29 cellular contexts compared by ENCODE assay signal in the genomic region with DNA sequence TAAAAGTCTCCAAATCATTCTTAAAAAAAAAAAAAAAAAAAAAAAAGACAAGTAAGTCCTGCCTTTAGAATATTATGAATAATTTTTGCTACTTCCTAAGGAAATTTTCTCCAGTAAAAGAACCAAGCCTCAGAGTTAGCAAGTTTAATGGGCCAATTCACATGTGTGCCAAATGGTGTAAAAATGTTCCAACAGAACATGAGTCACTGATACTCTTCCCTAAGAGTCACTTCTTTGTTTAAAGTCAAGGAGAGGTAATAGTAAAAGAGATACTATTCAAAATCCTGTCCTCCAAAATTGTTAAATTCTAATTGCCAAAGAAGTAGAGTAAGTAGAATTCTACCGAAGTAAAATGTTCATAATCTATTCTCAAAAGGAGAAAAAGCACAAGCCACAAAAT. TPM values are rescaled to one million over a fixed set of nuclear protein-coding genes. Genes with fewer than 3 reads are reported as not detected.
DNase-seq lines count a peak whose midpoint lies in the region; TF ChIP-seq lines count a peak whose summit lies in the region.
"Had no signal": no experiment of that assay in that cellular context is flagged by ENCODE, and none has a peak within 500 bp of the region (broad histone marks: within the 10 kb centered on the region; RNA-seq: fewer than 3 reads in every experiment).

No MANE protein-coding gene starts in this region.

- in situ Hi-C loops in astrocyte of the spinal cord (cut with HindIII; ENCODE audit: low sequenced_read_pairs) = no loop called here

- DNase-seq in AG09309 (ENCODE audit: low read depth) (peak; percentile 13), GM04504 (ENCODE audit: low read depth) (peak; percentile 18), astrocyte of the spinal cord (ENCODE audit: low read depth, low spot score) (peak; percentile 44), iris pigment epithelial cell (ENCODE audit: low read depth) (peak; percentile 49), HT-29 (ENCODE audit: low spot score) (no peak), T-helper 2 cell (no peak), hippocampal formation (lab: John Stamatoyannopoulos, UW) (no peak), NCI-H1417 treated with DMSO at 0.1 percent for 48 hours (lab: John Stamatoyannopoulos, UW) (no peak)
- DNase-seq: activated CD4-positive, alpha-beta T cell treated with anti-CD3 and anti-CD28 coated beads for 36 hours; activated CD8-positive, alpha-beta memory T cell treated with anti-CD3 and anti-CD28 coated beads for 24 hours; activated effector memory CD4-positive, alpha-beta T cell treated with anti-CD3 and anti-CD28 coated beads, Interleukin-2, amount 50 U/mL, for 16 hours; activated naive CD8-positive, alpha-beta T cell treated with anti-CD3 and anti-CD28 coated beads, Interleukin-2, amount 10 ng/mL, durations not matched to agents 7 days and 5 days; body of pancreas; COR-L47; DMS79; gastrocnemius medialis; immature natural killer cell; NCI-H1436; NCI-H345; NCI-H774; nucleus accumbens; spleen; stimulated activated CD4-positive, alpha-beta T cell treated with anti-CD3 and anti-CD28 coated beads, Interleukin-2, amount 100 ng/mL, for 48 hours; upper lobe of right lung had no signal

- TF ChIP-seq CTCF in AG09309 (IDR thresholded peaks at IDR 0.05; ENCODE audit: control insufficient read depth, insufficient read depth, low read depth, low read length, missing control alignments) (no peak), astrocyte of the spinal cord (IDR thresholded peaks at IDR 0.05; ENCODE audit: low read depth, low read length) (no peak)

- H3K4me3 ChIP-seq in AG09309 (ENCODE audit: control insufficient read depth, low read depth, low read length) = no peak overlapping the region
- no peak overlapping the region for H3K4me3 ChIP-seq in astrocyte of the spinal cord (ENCODE audit: low read depth, low read length)
- H3K4me3 ChIP-seq: BLaER1, body of pancreas, gastrocnemius medialis, GM12878, hepatocyte, spleen, upper lobe of right lung had no signal

RNA-seq across cellular contexts. Expression of gene CPA3, which starts 17.7 kb away (rescaled TPM):
- total RNA-seq in HT-29 (2014; rRNA removed; shearing (Covaris generic)) = not detected in 2 replicates
- total RNA-seq: A673; activated CD4-positive, alpha-beta T cell treated with anti-CD3 and anti-CD28 coated beads for 36 hours; activated naive CD8-positive, alpha-beta T cell treated with anti-CD3 and anti-CD28 coated beads, Interleukin-2, amount 10 ng/mL, durations not matched to agents 7 days and 5 days; chondrocyte; GM12878 had no signal

RNA-seq across cellular contexts. Expression of gene CPB1, which starts 19.7 kb away (rescaled TPM):
- total RNA-seq in HT-29 (2014; rRNA removed; shearing (Covaris generic)) = not detected in 2 replicates
- total RNA-seq: A673; activated CD4-positive, alpha-beta T cell treated with anti-CD3 and anti-CD28 coated beads for 36 hours; activated naive CD8-positive, alpha-beta T cell treated with anti-CD3 and anti-CD28 coated beads, Interleukin-2, amount 10 ng/mL, durations not matched to agents 7 days and 5 days; chondrocyte; hepatocyte had no signal

Comparison
In these comparisons a context has a peak if more than half of its experiments do, and no peak if none do; other contexts are left out.
1. DNase-seq: peak in AG09309 (single experiment), GM04504 (single experiment), astrocyte of the spinal cord (single experiment) and iris pigment epithelial cell (single experiment); none in HT-29 (single experiment), T-helper 2 cell (0 of 5), hippocampal formation (0 of 2) and NCI-H1417 treated with DMSO at 0.1 percent for 48 hours (single experiment).